Comparison of ENCODE assay signal across 25 cellular contexts in genomic region chr3:126527006-126527405, GRCh38. TPM values are rescaled to one million over a fixed set of nuclear protein-coding genes. Genes with fewer than 3 reads are reported as not detected.
"Had no signal": no experiment of that assay in that cellular context is flagged by ENCODE, and none has a peak within 500 bp of the region (broad histone marks: within the 10 kb centered on the region; RNA-seq: fewer than 3 reads in every experiment).

No MANE protein-coding gene starts in this region.

- FAIRE-seq: pancreas had no signal

- H3K36me3 ChIP-seq: cardiac muscle cell, pancreas, stomach, transverse colon had no signal

- H3K27me3 ChIP-seq: body of pancreas, pancreas had no signal

- ATAC-seq: body of pancreas; naive thymus-derived CD4-positive, alpha-beta T cell; pancreas; right cardiac atrium; stimulated activated memory B cell treated with anti-CD40 and anti-IgM and Interleukin-4, amounts not matched to agents 10 μg/mL and 1 μg/mL and 100 μg/mL, for 72 hours; WTC11 had no signal

- H3K4me3 ChIP-seq: body of pancreas, cardiac muscle cell, hepatocyte, lung, pancreas, skin epidermis, stomach, transverse colon had no signal

- H3K9me3 ChIP-seq: body of pancreas, pancreas, stomach, transverse colon had no signal

- H3K27ac ChIP-seq: body of pancreas, cardiac muscle cell, hepatocyte, pancreas, skin epidermis, stomach, transverse colon had no signal

- DNase-seq: activated gamma-delta T cell treated with Interleukin-2 at 50 U/mL for 16 hours; activated T-cell treated with anti-CD3 and anti-CD28 coated beads, Interleukin-2, amount 50 U/mL, for 1 hour; anterior cingulate cortex; body of pancreas; dermis blood vessel endothelial cell; effector CD8-positive, alpha-beta T cell; erythroblast; foreskin fibroblast; naive thymus-derived CD4-positive, alpha-beta T cell; right cardiac atrium; stimulated activated CD4-positive, alpha-beta T cell treated with anti-CD3 and anti-CD28 coated beads, Interleukin-15, amount 100 ng/mL, for 24 hours; stomach; T-helper 1 cell; T1000; transverse colon had no signal

- H2AFZ ChIP-seq: hepatocyte had no signal

RNA-seq across cellular contexts. Expression of gene CHST13, which starts 3.1 kb away (rescaled TPM):
- total RNA-seq: dermis blood vessel endothelial cell, pulmonary artery endothelial cell, temporal lobe had no signal
- polyA plus RNA-seq: fibroblast of lung; naive thymus-derived CD4-positive, alpha-beta T cell had no signal

RNA-seq across cellular contexts. Expression of gene UROC1, which starts 9.4 kb away (rescaled TPM):
- total RNA-seq: body of pancreas; cardiac muscle cell; dermis blood vessel endothelial cell; fibroblast of lung; naive thymus-derived CD4-positive, alpha-beta T cell; pancreas; pulmonary artery endothelial cell; right cardiac atrium; stomach; temporal lobe; transverse colon; WTC11 had no signal
- polyA plus RNA-seq: cardiac muscle cell; fibroblast of lung; naive thymus-derived CD4-positive, alpha-beta T cell; right cardiac atrium; stomach had no signal

RNA-seq across cellular contexts. Expression of gene C3orf22, which starts 31.7 kb away (rescaled TPM):
- total RNA-seq: body of pancreas; cardiac muscle cell; dermis blood vessel endothelial cell; fibroblast of lung; hepatocyte; naive thymus-derived CD4-positive, alpha-beta T cell; pancreas; pulmonary artery endothelial cell; right cardiac atrium; stomach; temporal lobe; transverse colon; WTC11 had no signal
- polyA plus RNA-seq: cardiac muscle cell; fibroblast of lung; hepatocyte; lung; naive thymus-derived CD4-positive, alpha-beta T cell; right cardiac atrium; stomach had no signal
